In the genomic region with DNA sequence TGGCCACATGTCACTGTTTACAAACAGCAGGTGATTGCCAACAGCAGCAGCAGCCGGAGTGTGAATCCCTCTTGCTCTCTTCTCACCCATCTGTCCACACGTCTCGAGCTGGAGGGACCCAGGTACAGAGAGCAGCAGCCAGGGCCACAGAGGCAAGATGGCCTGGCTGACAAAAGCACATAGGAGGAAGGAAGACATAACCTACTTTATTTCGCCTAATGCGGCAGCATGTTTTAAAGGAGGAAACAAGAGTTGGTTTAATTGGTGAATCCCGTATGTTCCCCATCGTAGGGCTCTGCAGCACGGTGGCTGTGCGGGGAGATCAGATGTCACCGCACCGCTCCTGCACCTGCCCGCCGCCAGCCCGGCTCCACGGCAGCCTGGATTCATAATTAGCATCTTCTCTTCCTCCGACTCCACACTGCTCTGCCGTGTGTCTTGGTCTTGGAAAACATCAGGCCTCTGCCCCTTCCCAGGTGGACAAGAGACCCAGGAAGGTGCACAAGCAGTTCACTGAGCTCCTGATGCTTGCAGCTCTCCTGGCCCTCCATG, we compare ENCODE assay signal across 24 cellular contexts.
DNase-seq lines count a peak whose midpoint lies in the region; ATAC-seq and TF ChIP-seq lines count a peak whose summit lies in the region.
"Had no signal": no experiment of that assay in that cellular context is flagged by ENCODE, and none has a peak within 500 bp of the region (broad histone marks: within the 10 kb centered on the region; RNA-seq: fewer than 3 reads in every experiment).

No MANE protein-coding gene starts in this region.

- H3K79me1 ChIP-seq in mesenchymal stem cell (replicated peaks; ENCODE audit: low read length, poor library complexity, severe bottlenecking), result no peaks in the 10 kb centered on the region

- H2BK12ac ChIP-seq in mesenchymal stem cell (ENCODE audit: low read length in 2 of 2), result no peak overlapping the region

- H3K36me3 ChIP-seq in left ventricle myocardium inferior, result no peaks in the 10 kb centered on the region
- H3K36me3 ChIP-seq in mesenchymal stem cell (ENCODE audit: control insufficient read depth in 1 of 2, insufficient read depth in 2 of 2, low read depth in 1 of 2, low read length in 2 of 2), result no peaks in the 10 kb centered on the region
- H3K36me3 ChIP-seq: tibial artery had no signal

- intact Hi-C loops in left ventricle myocardium superior (cut with micrococcal nuclease), result no loop called here
- intact Hi-C loops in left ventricle myocardium inferior (cut with micrococcal nuclease), result no loop called here

- POLR2A ChIA-PET in T-cell (lab: Charles Lee), result no interaction called here

- H3K4me1 ChIP-seq in left ventricle myocardium inferior (peaks cover 5% of the 10 kb centered on the region), mesenchymal stem cell (ENCODE audit: control insufficient read depth, insufficient read depth, low read depth, low read length) (no peaks in the 10 kb centered on the region)

- H4K91ac ChIP-seq in mesenchymal stem cell (ENCODE audit: low read length), result no peak overlapping the region

- TF ChIP-seq CTCF in left ventricle myocardium inferior (IDR thresholded peaks at IDR 0.05; ENCODE audit: borderline replicate concordance), result no peak

- H3K18ac ChIP-seq in mesenchymal stem cell (ENCODE audit: low read depth in 1 of 2, low read length in 2 of 2), result no peak overlapping the region

- H3K9me3 ChIP-seq in left ventricle myocardium inferior (replicated peaks), result peaks cover 11% of the 10 kb centered on the region
- peaks cover 8% of the 10 kb centered on the region for H3K9me3 ChIP-seq in mesenchymal stem cell (ENCODE audit: control insufficient read depth, low read length)

- H2AK5ac ChIP-seq in mesenchymal stem cell (ENCODE audit: low read length, severe bottlenecking), result no peak overlapping the region

- 77% methylated on average over 17 of the region's 17 CpGs for WGBS in mesenchymal stem cell

- ATAC-seq in left ventricle myocardium superior (peak; percentile 28), T-cell (replicated peaks in 1 of 4) (no peak), HG03432 (IDR thresholded peaks at IDR 0.05; ENCODE audit: unreplicated experiment) (no peak)
- ATAC-seq: natural killer cell had no signal

- no peak overlapping the region for H4K8ac ChIP-seq in mesenchymal stem cell (ENCODE audit: low read length)

- H3K4ac ChIP-seq in mesenchymal stem cell (ENCODE audit: low read depth in 1 of 2, low read length in 2 of 2), result no peak overlapping the region

- H2BK15ac ChIP-seq in mesenchymal stem cell (ENCODE audit: low read depth, poor library complexity, severe bottlenecking), result no peak overlapping the region

- no peak overlapping the region for H3K4me3 Mint-ChIP-seq in T-cell
- H3K4me3 Mint-ChIP-seq: activated naive CD4-positive, alpha-beta T cell treated with anti-CD3 and anti-CD28 coated beads, Interleukin-2, amount 10 ng/mL, durations not matched to agents 7 days and 5 days; mesothelial cell of epicardium; natural killer cell; stimulated activated naive CD8-positive, alpha-beta T cell treated with anti-CD3 and anti-CD28 coated beads, Interleukin-15, Interleukin-2, amounts not matched to agents 100 ng/mL and 50 ng/mL, for 24 hours had no signal

- H3K4me2 ChIP-seq in mesenchymal stem cell (ENCODE audit: low read length, poor library complexity, severe bottlenecking), result no peak overlapping the region
- H3K4me2 ChIP-seq: smooth muscle cell had no signal

- H2AFZ ChIP-seq in mesenchymal stem cell (ENCODE audit: low read depth, low read length), result no peak overlapping the region

- no peak overlapping the region for H3K14ac ChIP-seq in mesenchymal stem cell (ENCODE audit: low read length in 2 of 2)

- H2BK120ac ChIP-seq in mesenchymal stem cell (ENCODE audit: low read depth, low read length), result no peak overlapping the region

- DNase-seq in left ventricle myocardium superior, result no peak
- no peak for DNase-seq in left ventricle myocardium inferior
- DNase-seq in NCI-H2171 treated with DMSO at 0.1 percent for 48 hours (lab: John Stamatoyannopoulos, UW), result peak; percentile 99
- DNase-seq in SHP77 treated with DMSO at 0.1 percent for 48 hours (lab: John Stamatoyannopoulos, UW), result peak; percentile 19
- DNase-seq in T-cell, result no peak
- no peak for DNase-seq in mesenchymal stem cell
- no peak for DNase-seq in Ammon's horn (ENCODE audit: low spot score)
- DNase-seq: activated naive CD4-positive, alpha-beta T cell treated with anti-CD3 and anti-CD28 coated beads, Interleukin-2, amount 10 ng/mL, durations not matched to agents 7 days and 5 days; activated T-cell treated with anti-CD3 and anti-CD28 coated beads, Interleukin-2, amount 50 U/mL, for 48 hours; anterior cingulate cortex; DMS 273 treated with DMSO at 0.1 percent for 48 hours; effector memory CD4-positive, alpha-beta T cell; GF-D8; left cardiac atrium; natural killer cell; NCI-H2081; stimulated activated CD4-positive, alpha-beta T cell treated with anti-CD3 and anti-CD28 coated beads, Interleukin-4, amount 100 ng/mL, for 1 hour; T-helper 9 cell; tibial artery had no signal

- CTCF ChIA-PET in T-cell (lab: Charles Lee), result no interaction called here

- H3K23ac ChIP-seq in mesenchymal stem cell (ENCODE audit: low read length in 2 of 2), result no peak overlapping the region

- no peaks in the 10 kb centered on the region for H3K36me3 Mint-ChIP-seq in T-cell
- H3K36me3 Mint-ChIP-seq: activated naive CD4-positive, alpha-beta T cell treated with anti-CD3 and anti-CD28 coated beads, Interleukin-2, amount 10 ng/mL, durations not matched to agents 7 days and 5 days; mesothelial cell of epicardium; natural killer cell had no signal

- no peaks in the 10 kb centered on the region for H3K27me3 ChIP-seq in left ventricle myocardium inferior (ENCODE audit: low read depth)
- no peaks in the 10 kb centered on the region for H3K27me3 ChIP-seq in mesenchymal stem cell (ENCODE audit: control insufficient read depth in 1 of 2, insufficient read depth in 1 of 2, low read length in 2 of 2)
- H3K27me3 ChIP-seq: tibial artery had no signal

- no peak overlapping the region for H3K27ac Mint-ChIP-seq in T-cell
- H3K27ac Mint-ChIP-seq: activated naive CD4-positive, alpha-beta T cell treated with anti-CD3 and anti-CD28 coated beads, Interleukin-2, amount 10 ng/mL, durations not matched to agents 7 days and 5 days; mesothelial cell of epicardium; natural killer cell; progenitor cell of endocrine pancreas; stimulated activated naive CD8-positive, alpha-beta T cell treated with anti-CD3 and anti-CD28 coated beads, Interleukin-15, Interleukin-2, amounts not matched to agents 100 ng/mL and 50 ng/mL, for 24 hours had no signal

- H2BK5ac ChIP-seq in mesenchymal stem cell (ENCODE audit: low read depth, low read length, poor library complexity, severe bottlenecking), result no peak overlapping the region

- H3K9ac ChIP-seq in mesenchymal stem cell (ENCODE audit: low read length), result no peak overlapping the region

- H3K4me3 ChIP-seq in left ventricle myocardium inferior (no peak overlapping the region), mesenchymal stem cell (ENCODE audit: insufficient read depth in 1 of 2, low read depth in 1 of 2, low read length in 2 of 2) (no peak overlapping the region)
- H3K4me3 ChIP-seq: smooth muscle cell, tibial artery had no signal

- H3K9me3 Mint-ChIP-seq in T-cell, result peaks cover 3 to 4% (median 4%) of the 10 kb centered on the region in 3 donors
- H3K9me3 Mint-ChIP-seq: stimulated activated naive CD8-positive, alpha-beta T cell treated with anti-CD3 and anti-CD28 coated beads, Interleukin-15, Interleukin-2, amounts not matched to agents 100 ng/mL and 50 ng/mL, for 24 hours had no signal

- H3K27ac ChIP-seq in left ventricle myocardium inferior (replicated peaks) (no peak overlapping the region), mesenchymal stem cell (ENCODE audit: low read length, poor library complexity, severe bottlenecking) (no peak overlapping the region)
- H3K27ac ChIP-seq: tibial artery had no signal

- H3K27me3 Mint-ChIP-seq in T-cell, result peaks cover 0 to 4% of the 10 kb centered on the region in 2 donors
- H3K27me3 Mint-ChIP-seq: activated naive CD4-positive, alpha-beta T cell treated with anti-CD3 and anti-CD28 coated beads, Interleukin-2, amount 10 ng/mL, durations not matched to agents 7 days and 5 days; stimulated activated naive CD8-positive, alpha-beta T cell treated with anti-CD3 and anti-CD28 coated beads, Interleukin-15, Interleukin-2, amounts not matched to agents 100 ng/mL and 50 ng/mL, for 24 hours had no signal

- H3K4me1 Mint-ChIP-seq in T-cell, result no peaks in the 10 kb centered on the region
- H3K4me1 Mint-ChIP-seq: activated naive CD4-positive, alpha-beta T cell treated with anti-CD3 and anti-CD28 coated beads, Interleukin-2, amount 10 ng/mL, durations not matched to agents 7 days and 5 days; mesothelial cell of epicardium; natural killer cell had no signal

Comparison
In these comparisons a context has a peak if more than half of its experiments do, and no peak if none do; other contexts are left out.
1. DNase-seq: peak in NCI-H2171 treated with DMSO at 0.1 percent for 48 hours (single experiment) and SHP77 treated with DMSO at 0.1 percent for 48 hours (single experiment); none in left ventricle myocardium superior (single experiment), left ventricle myocardium inferior (single experiment), T-cell (0 of 34), mesenchymal stem cell (single experiment) and Ammon's horn (single experiment).